Comparison of ENCODE assay signal across 1 cellular context in genomic region chr17:44959821-44960523, GRCh38.
TF ChIP-seq lines count a peak whose summit lies in the region.

No MANE protein-coding gene starts in this region.

TF ChIP-seq in endothelial cell of umbilical vein, 7 proteins besides CTCF, POLR2A, EP300 and RAD21 (continued from another document):
- TF ChIP-seq FOS (IDR thresholded peaks at IDR 0.05; ENCODE audit: borderline replicate concordance, insufficient read depth, low read length), result no peak
- TF ChIP-seq EZH2 (IDR thresholded peaks at IDR 0.05; ENCODE audit: borderline replicate concordance, low read depth, low read length, severe bottlenecking), result peak; percentile 29
- TF ChIP-seq POLR2AphosphoS5 (IDR thresholded peaks at IDR 0.05; ENCODE audit: insufficient read depth, low read depth, low read length), result no peak
- TF ChIP-seq JUN (IDR thresholded peaks at IDR 0.05; ENCODE audit: borderline replicate concordance, insufficient read depth, insufficient read length, low read depth), result no peak
